In the genomic region with DNA sequence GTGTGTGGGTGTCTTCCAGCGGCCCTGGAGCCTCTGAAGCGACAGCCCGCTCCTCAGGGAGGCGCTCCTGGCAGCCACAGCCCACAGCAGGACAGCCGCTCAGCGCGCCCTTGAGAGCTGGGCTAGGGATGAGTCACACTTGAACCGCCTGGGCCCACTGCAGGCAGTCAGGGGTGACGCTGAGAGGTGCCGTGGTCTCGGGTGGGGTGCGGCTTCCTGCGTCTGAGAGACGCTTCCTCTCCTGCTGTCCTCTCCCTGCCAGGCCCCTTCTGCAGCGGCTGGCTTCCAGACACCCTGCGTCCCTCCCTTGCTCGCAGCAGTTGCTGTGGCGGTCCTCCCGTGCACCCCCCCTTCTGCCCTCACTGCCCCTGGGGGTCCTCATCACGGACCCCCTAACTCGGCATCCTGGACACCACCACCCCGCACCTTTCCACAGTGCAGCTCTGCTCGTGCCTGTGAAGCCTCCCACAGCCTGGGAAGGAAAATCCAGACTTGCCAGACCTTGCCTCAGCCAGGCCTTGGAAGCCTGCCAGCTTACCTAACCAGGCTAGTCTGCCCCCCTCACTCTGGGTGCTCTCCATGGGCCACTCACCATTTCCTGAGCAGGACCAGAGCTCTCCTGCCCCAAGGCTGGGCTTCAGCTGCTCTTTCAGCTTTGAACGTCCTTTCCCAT, we compare ENCODE assay signal across 1 cellular context.
TF ChIP-seq lines count a peak whose summit lies in the region.

No MANE protein-coding gene starts in this region.

TF ChIP-seq in GM12878, 131 proteins besides CTCF, POLR2A, EP300 and RAD21 (continued from another document and continues in another):
- TF ChIP-seq ZNF207 (IDR thresholded peaks at IDR 0.05; ENCODE audit: borderline replicate concordance), result no peak
- TF ChIP-seq, protein P1, sequence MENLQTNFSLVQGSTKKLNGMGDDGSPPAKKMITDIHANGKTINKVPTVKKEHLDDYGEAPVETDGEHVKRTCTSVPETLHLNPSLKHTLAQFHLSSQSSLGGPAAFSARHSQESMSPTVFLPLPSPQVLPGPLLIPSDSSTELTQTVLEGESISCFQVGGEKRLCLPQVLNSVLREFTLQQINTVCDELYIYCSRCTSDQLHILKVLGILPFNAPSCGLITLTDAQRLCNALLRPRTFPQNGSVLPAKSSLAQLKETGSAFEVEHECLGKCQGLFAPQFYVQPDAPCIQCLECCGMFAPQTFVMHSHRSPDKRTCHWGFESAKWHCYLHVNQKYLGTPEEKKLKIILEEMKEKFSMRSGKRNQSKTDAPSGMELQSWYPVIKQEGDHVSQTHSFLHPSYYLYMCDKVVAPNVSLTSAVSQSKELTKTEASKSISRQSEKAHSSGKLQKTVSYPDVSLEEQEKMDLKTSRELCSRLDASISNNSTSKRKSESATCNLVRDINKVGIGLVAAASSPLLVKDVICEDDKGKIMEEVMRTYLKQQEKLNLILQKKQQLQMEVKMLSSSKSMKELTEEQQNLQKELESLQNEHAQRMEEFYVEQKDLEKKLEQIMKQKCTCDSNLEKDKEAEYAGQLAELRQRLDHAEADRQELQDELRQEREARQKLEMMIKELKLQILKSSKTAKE (IDR thresholded peaks at IDR 0.05; ENCODE audit: low read depth, poor library complexity, severe bottlenecking), result no peak
- peak; percentile 46; the same call in 1 of the 2 replicates for TF ChIP-seq JUNB (IDR thresholded peaks at IDR 0.05)
- no peak for TF ChIP-seq ASH2L (IDR thresholded peaks at IDR 0.05; ENCODE audit: borderline replicate concordance, low read depth)
- TF ChIP-seq RBBP5 (conservative IDR thresholded peaks at IDR 0.05), result no peak
- no peak for TF ChIP-seq NFXL1 (IDR thresholded peaks at IDR 0.05; ENCODE audit: borderline replicate concordance)
- no peak for TF ChIP-seq HDAC6 (IDR thresholded peaks at IDR 0.05; ENCODE audit: unreplicated experiment)
- TF ChIP-seq KDM1A (IDR thresholded peaks at IDR 0.05; ENCODE audit: borderline replicate concordance), result no peak
- TF ChIP-seq WRNIP1 (IDR thresholded peaks at IDR 0.05; ENCODE audit: borderline replicate concordance, low read depth, low read length), result no peak
- no peak for TF ChIP-seq NBN (IDR thresholded peaks at IDR 0.05)
- no peak for TF ChIP-seq TBL1XR1 (IDR thresholded peaks at IDR 0.05; ENCODE audit: low read depth, low read length)
- TF ChIP-seq, protein P2, sequence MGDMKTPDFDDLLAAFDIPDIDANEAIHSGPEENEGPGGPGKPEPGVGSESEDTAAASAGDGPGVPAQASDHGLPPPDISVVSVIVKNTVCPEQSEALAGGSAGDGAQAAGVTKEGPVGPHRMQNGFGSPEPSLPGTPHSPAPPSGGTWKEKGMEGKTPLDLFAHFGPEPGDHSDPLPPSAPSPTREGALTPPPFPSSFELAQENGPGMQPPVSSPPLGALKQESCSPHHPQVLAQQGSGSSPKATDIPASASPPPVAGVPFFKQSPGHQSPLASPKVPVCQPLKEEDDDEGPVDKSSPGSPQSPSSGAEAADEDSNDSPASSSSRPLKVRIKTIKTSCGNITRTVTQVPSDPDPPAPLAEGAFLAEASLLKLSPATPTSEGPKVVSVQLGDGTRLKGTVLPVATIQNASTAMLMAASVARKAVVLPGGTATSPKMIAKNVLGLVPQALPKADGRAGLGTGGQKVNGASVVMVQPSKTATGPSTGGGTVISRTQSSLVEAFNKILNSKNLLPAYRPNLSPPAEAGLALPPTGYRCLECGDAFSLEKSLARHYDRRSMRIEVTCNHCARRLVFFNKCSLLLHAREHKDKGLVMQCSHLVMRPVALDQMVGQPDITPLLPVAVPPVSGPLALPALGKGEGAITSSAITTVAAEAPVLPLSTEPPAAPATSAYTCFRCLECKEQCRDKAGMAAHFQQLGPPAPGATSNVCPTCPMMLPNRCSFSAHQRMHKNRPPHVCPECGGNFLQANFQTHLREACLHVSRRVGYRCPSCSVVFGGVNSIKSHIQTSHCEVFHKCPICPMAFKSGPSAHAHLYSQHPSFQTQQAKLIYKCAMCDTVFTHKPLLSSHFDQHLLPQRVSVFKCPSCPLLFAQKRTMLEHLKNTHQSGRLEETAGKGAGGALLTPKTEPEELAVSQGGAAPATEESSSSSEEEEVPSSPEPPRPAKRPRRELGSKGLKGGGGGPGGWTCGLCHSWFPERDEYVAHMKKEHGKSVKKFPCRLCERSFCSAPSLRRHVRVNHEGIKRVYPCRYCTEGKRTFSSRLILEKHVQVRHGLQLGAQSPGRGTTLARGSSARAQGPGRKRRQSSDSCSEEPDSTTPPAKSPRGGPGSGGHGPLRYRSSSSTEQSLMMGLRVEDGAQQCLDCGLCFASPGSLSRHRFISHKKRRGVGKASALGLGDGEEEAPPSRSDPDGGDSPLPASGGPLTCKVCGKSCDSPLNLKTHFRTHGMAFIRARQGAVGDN (IDR thresholded peaks at IDR 0.05), result no peak
- TF ChIP-seq, protein P3, sequence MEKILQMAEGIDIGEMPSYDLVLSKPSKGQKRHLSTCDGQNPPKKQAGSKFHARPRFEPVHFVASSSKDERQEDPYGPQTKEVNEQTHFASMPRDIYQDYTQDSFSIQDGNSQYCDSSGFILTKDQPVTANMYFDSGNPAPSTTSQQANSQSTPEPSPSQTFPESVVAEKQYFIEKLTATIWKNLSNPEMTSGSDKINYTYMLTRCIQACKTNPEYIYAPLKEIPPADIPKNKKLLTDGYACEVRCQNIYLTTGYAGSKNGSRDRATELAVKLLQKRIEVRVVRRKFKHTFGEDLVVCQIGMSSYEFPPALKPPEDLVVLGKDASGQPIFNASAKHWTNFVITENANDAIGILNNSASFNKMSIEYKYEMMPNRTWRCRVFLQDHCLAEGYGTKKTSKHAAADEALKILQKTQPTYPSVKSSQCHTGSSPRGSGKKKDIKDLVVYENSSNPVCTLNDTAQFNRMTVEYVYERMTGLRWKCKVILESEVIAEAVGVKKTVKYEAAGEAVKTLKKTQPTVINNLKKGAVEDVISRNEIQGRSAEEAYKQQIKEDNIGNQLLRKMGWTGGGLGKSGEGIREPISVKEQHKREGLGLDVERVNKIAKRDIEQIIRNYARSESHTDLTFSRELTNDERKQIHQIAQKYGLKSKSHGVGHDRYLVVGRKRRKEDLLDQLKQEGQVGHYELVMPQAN (conservative IDR thresholded peaks at IDR 0.05), result no peak
- TF ChIP-seq, protein P4, sequence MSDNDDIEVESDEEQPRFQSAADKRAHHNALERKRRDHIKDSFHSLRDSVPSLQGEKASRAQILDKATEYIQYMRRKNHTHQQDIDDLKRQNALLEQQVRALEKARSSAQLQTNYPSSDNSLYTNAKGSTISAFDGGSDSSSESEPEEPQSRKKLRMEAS (IDR thresholded peaks at IDR 0.05; ENCODE audit: low read depth, low read length), result 0 out of 2 replicates have a peak, but pooled peaks have one; percentile 10
- no peak for TF ChIP-seq CHD1 (IDR thresholded peaks at IDR 0.05; ENCODE audit: low read depth, low read length)
- TF ChIP-seq RB1 (IDR thresholded peaks at IDR 0.05; ENCODE audit: borderline replicate concordance), result no peak
- no peak for TF ChIP-seq SMAD5 (IDR thresholded peaks at IDR 0.05; ENCODE audit: low read depth)
- TF ChIP-seq ZNF384 (IDR thresholded peaks at IDR 0.05; ENCODE audit: borderline replicate concordance, low read depth, low read length), result no peak
- TF ChIP-seq STAT3 (IDR thresholded peaks at IDR 0.05; ENCODE audit: low read depth, low read length), result no peak
- TF ChIP-seq NR2F1 (conservative IDR thresholded peaks at IDR 0.05), result peak; percentile 37; the same call in 1 of the 2 replicates
- no peak for TF ChIP-seq CREB1 (IDR thresholded peaks at IDR 0.05; ENCODE audit: low read depth)
- TF ChIP-seq GABPA (IDR thresholded peaks at IDR 0.05; ENCODE audit: low read depth), result no peak
- TF ChIP-seq, protein P5, sequence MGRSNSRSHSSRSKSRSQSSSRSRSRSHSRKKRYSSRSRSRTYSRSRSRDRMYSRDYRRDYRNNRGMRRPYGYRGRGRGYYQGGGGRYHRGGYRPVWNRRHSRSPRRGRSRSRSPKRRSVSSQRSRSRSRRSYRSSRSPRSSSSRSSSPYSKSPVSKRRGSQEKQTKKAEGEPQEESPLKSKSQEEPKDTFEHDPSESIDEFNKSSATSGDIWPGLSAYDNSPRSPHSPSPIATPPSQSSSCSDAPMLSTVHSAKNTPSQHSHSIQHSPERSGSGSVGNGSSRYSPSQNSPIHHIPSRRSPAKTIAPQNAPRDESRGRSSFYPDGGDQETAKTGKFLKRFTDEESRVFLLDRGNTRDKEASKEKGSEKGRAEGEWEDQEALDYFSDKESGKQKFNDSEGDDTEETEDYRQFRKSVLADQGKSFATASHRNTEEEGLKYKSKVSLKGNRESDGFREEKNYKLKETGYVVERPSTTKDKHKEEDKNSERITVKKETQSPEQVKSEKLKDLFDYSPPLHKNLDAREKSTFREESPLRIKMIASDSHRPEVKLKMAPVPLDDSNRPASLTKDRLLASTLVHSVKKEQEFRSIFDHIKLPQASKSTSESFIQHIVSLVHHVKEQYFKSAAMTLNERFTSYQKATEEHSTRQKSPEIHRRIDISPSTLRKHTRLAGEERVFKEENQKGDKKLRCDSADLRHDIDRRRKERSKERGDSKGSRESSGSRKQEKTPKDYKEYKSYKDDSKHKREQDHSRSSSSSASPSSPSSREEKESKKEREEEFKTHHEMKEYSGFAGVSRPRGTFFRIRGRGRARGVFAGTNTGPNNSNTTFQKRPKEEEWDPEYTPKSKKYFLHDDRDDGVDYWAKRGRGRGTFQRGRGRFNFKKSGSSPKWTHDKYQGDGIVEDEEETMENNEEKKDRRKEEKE (IDR thresholded peaks at IDR 0.05), result no peak
- TF ChIP-seq SUZ12 (IDR thresholded peaks at IDR 0.05; ENCODE audit: unreplicated experiment), result no peak
- no peak for TF ChIP-seq ZBED1 (IDR thresholded peaks at IDR 0.05; ENCODE audit: borderline replicate concordance)
- no peak for TF ChIP-seq TARDBP (IDR thresholded peaks at IDR 0.05; ENCODE audit: borderline replicate concordance)
- TF ChIP-seq NFYA (IDR thresholded peaks at IDR 0.05; ENCODE audit: borderline replicate concordance, low read depth, low read length), result no peak
- no peak for TF ChIP-seq BMI1 (IDR thresholded peaks at IDR 0.05; ENCODE audit: borderline replicate concordance)
- no peak for TF ChIP-seq NFIC (IDR thresholded peaks at IDR 0.05; ENCODE audit: low read depth, low read length)
- TF ChIP-seq, protein P6, sequence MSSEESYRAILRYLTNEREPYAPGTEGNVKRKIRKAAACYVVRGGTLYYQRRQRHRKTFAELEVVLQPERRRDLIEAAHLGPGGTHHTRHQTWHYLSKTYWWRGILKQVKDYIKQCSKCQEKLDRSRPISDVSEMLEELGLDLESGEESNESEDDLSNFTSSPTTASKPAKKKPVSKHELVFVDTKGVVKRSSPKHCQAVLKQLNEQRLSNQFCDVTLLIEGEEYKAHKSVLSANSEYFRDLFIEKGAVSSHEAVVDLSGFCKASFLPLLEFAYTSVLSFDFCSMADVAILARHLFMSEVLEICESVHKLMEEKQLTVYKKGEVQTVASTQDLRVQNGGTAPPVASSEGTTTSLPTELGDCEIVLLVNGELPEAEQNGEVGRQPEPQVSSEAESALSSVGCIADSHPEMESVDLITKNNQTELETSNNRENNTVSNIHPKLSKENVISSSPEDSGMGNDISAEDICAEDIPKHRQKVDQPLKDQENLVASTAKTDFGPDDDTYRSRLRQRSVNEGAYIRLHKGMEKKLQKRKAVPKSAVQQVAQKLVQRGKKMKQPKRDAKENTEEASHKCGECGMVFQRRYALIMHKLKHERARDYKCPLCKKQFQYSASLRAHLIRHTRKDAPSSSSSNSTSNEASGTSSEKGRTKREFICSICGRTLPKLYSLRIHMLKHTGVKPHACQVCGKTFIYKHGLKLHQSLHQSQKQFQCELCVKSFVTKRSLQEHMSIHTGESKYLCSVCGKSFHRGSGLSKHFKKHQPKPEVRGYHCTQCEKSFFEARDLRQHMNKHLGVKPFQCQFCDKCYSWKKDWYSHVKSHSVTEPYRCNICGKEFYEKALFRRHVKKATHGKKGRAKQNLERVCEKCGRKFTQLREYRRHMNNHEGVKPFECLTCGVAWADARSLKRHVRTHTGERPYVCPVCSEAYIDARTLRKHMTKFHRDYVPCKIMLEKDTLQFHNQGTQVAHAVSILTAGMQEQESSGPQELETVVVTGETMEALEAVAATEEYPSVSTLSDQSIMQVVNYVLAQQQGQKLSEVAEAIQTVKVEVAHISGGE (CRISPR knock-in tag; IDR thresholded peaks at IDR 0.05), result no peak
- TF ChIP-seq, protein P7, sequence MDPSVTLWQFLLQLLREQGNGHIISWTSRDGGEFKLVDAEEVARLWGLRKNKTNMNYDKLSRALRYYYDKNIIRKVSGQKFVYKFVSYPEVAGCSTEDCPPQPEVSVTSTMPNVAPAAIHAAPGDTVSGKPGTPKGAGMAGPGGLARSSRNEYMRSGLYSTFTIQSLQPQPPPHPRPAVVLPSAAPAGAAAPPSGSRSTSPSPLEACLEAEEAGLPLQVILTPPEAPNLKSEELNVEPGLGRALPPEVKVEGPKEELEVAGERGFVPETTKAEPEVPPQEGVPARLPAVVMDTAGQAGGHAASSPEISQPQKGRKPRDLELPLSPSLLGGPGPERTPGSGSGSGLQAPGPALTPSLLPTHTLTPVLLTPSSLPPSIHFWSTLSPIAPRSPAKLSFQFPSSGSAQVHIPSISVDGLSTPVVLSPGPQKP (IDR thresholded peaks at IDR 0.05; ENCODE audit: low read depth, low read length), result no peak
- peak; percentile 68 for TF ChIP-seq RUNX3 (IDR thresholded peaks at IDR 0.05; ENCODE audit: low read length)
- no peak for TF ChIP-seq CEBPB (IDR thresholded peaks at IDR 0.05; ENCODE audit: borderline replicate concordance in 1 of 2, low read depth in 2 of 2, low read length in 2 of 2)
- TF ChIP-seq PAX8 (IDR thresholded peaks at IDR 0.05), result no peak
- TF ChIP-seq, protein P8, sequence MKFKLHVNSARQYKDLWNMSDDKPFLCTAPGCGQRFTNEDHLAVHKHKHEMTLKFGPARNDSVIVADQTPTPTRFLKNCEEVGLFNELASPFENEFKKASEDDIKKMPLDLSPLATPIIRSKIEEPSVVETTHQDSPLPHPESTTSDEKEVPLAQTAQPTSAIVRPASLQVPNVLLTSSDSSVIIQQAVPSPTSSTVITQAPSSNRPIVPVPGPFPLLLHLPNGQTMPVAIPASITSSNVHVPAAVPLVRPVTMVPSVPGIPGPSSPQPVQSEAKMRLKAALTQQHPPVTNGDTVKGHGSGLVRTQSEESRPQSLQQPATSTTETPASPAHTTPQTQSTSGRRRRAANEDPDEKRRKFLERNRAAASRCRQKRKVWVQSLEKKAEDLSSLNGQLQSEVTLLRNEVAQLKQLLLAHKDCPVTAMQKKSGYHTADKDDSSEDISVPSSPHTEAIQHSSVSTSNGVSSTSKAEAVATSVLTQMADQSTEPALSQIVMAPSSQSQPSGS (IDR thresholded peaks at IDR 0.05; ENCODE audit: low read length), result no peak
- TF ChIP-seq CHD4 (IDR thresholded peaks at IDR 0.05), result no peak
- TF ChIP-seq TAF1 (IDR thresholded peaks at IDR 0.05; ENCODE audit: borderline replicate concordance, low read depth, low read length), result no peak
- TF ChIP-seq ESRRA (IDR thresholded peaks at IDR 0.05; ENCODE audit: low read length), result no peak
